In the genomic region with DNA sequence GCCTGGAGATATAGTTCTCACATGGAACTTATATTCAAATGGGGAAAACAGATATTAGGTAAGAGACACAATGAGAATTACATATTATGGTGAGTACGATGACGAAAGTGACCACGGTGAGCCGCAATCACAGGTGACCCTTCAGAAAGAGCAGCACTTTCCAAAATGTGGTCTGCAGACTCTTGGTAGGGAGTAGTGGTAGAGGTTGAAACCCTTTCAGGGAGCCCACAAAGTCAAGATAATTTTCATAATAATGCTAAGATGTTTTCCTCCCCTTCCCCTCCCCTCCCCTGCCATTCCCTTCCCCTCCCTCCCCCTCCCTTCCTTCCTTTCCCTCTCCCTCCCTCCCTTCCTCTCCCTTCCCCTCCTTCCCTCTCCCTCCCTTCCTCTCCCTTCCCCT, we compare ENCODE assay signal across 8 cellular contexts.
"Had no signal": no experiment of that assay in that cellular context is flagged by ENCODE, and none has a peak within 500 bp of the region (broad histone marks: within the 10 kb centered on the region; RNA-seq: fewer than 3 reads in every experiment).

No MANE protein-coding gene starts in this region.

- H3K9me3 ChIP-seq: HAP-1 had no signal

- H3K4me3 ChIP-seq: HAP-1 had no signal

- H3K36me3 ChIP-seq: HAP-1 had no signal

- H3K4me3 Mint-ChIP-seq: HFFc6 had no signal

- H3K27ac ChIP-seq: HL-60 had no signal

- H3K27ac Mint-ChIP-seq: HFFc6 had no signal

- ATAC-seq: HCT116 had no signal

- DNase-seq: GOT3, H7, HFFc6, IMR-90, KBM-7 had no signal
